8 cellular contexts compared by ENCODE assay signal in the genomic region with DNA sequence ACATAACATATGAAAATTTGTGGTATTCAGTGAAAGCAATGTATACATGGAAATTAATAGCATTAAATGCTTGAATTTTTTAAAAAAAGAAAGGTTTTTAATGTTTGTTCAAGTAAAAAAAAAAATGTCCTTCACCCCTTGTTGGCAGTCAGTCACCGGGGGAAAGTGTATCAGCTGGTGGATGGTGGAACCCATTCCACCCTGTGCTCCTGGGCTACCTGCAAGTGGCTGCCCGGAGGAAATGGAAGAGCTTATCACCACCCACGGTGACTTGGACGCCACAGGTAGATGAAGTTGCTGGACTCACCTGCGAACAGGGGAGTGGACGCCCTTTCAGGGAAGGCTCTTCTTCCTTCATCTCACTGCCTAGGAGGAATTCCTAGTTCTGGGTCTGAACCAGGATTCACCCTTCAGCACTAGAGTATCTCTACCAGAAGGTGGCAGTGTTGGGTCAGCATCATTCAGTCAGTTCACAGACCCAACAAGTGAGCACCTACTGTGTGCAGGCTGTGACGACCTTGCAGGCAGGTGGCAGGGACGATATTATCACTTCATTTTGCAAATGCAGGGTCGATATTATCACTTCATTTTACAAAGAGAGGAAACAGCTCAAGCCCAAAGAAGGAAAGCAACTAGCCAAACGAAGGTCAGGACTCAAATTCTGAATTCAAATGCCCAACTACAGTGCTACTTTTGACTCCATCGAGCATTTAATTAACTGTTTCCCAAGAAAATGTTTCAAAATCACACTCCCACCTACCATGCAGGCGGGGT. TPM values are rescaled to one million over a fixed set of nuclear protein-coding genes. Genes with fewer than 3 reads are reported as not detected.
A peak's percentile ranks its signal among the peaks of the same experiment; 100 is the strongest.
DNase-seq lines count a peak whose midpoint lies in the region; ATAC-seq and TF ChIP-seq lines count a peak whose summit lies in the region.

No MANE protein-coding gene starts in this region.

- no peaks in the 10 kb centered on the region for H3K9me3 Mint-ChIP-seq in effector memory CD8-positive, alpha-beta T cell

- whole genome bisulfite sequencing in upper lobe of left lung, 2 donors, result 27 to 39% methylated on average over 9 to 12 of the region's 12 CpGs

- peaks cover 14% of the 10 kb centered on the region for H3K27me3 ChIP-seq in MG63
- H3K27me3 ChIP-seq in upper lobe of left lung, result no peaks in the 10 kb centered on the region

- H3K27me3 Mint-ChIP-seq in effector memory CD8-positive, alpha-beta T cell, result peaks cover 53 to 72% of the 10 kb centered on the region in 2 donors

- DNase-seq in SIG-M5 treated with dmso at 0.1 percent for 504 hours (lab: John Stamatoyannopoulos, UW; ENCODE audit: unreplicated experiment), result peak; percentile 55
- DNase-seq in SIG-M5 (lab: John Stamatoyannopoulos, UW), result no peak
- DNase-seq in MG63, result peak; percentile 16
- DNase-seq in SW480 (ENCODE audit: low spot score), result peak; percentile 58
- DNase-seq in effector memory CD8-positive, alpha-beta T cell, result peak; percentile 17 to 25 (median 23)
- peak; percentile 58 to 70 for DNase-seq in lung microvascular endothelial cell (ENCODE audit: low read depth in 2 of 2)
- DNase-seq in upper lobe of left lung, result no peak

- peaks cover 5 to 13% of the 10 kb centered on the region in 2 donors for H3K4me1 Mint-ChIP-seq in effector memory CD8-positive, alpha-beta T cell (ENCODE audit: low read depth in 2 of 2)

- no peak overlapping the region for H3K4me3 Mint-ChIP-seq in effector memory CD8-positive, alpha-beta T cell

- H3K4me3 ChIP-seq in MG63, result no peak overlapping the region
- H3K4me3 ChIP-seq in upper lobe of left lung, result no peak overlapping the region

- H3K4me1 ChIP-seq in upper lobe of left lung, result peaks cover 19 to 26% (median 22%) of the 10 kb centered on the region in 4 donors

- no peak for TF ChIP-seq EP300 in upper lobe of left lung (IDR thresholded peaks at IDR 0.05)

- no peak for ATAC-seq in effector memory CD8-positive, alpha-beta T cell (replicated peaks)
- ATAC-seq in upper lobe of left lung (ENCODE audit: low FRiP score in 2 of 2) (peak; percentile 73 to 79), GM21619 (IDR thresholded peaks at IDR 0.05; ENCODE audit: unreplicated experiment) (no peak)

- no peaks in the 10 kb centered on the region for H3K36me3 Mint-ChIP-seq in effector memory CD8-positive, alpha-beta T cell (ENCODE audit: insufficient read depth)

- no peaks in the 10 kb centered on the region for H3K36me3 ChIP-seq in MG63
- H3K36me3 ChIP-seq in upper lobe of left lung, result no peaks in the 10 kb centered on the region

- H3K27ac ChIP-seq in upper lobe of left lung, result peak overlapping the region in 2 of 4 donors; percentile 23 to 45

- no peaks in the 10 kb centered on the region for H3K9me3 ChIP-seq in MG63
- no peaks in the 10 kb centered on the region for H3K9me3 ChIP-seq in upper lobe of left lung

- TF ChIP-seq CTCF in upper lobe of left lung (IDR thresholded peaks at IDR 0.05), result peak; percentile 73 to 89 (median 82)

- no peak for TF ChIP-seq POLR2A in upper lobe of left lung (IDR thresholded peaks at IDR 0.05)

- no peak overlapping the region for H3K27ac Mint-ChIP-seq in effector memory CD8-positive, alpha-beta T cell

RNA-seq across cellular contexts. Expression of a gene that starts 35.8 kb away (rescaled TPM):
- not detected in 2 replicates for total RNA-seq in MG63 (2014; rRNA removed; shearing (Covaris generic); ENCODE audit: low replicate concordance)
- total RNA-seq in lung microvascular endothelial cell (not detected in 2 replicates), upper lobe of left lung (not detected)

Comparison
In these comparisons a context has a peak if more than half of its experiments do, and no peak if none do; other contexts are left out.
1. DNase-seq: peak in SIG-M5 treated with dmso at 0.1 percent for 504 hours (single experiment), MG63 (single experiment), SW480 (single experiment), effector memory CD8-positive, alpha-beta T cell (3 of 3) and lung microvascular endothelial cell (2 of 2); none in SIG-M5 (single experiment) and upper lobe of left lung (0 of 2).
2. ATAC-seq: peak in upper lobe of left lung (2 of 2); none in effector memory CD8-positive, alpha-beta T cell (single experiment) and GM21619 (single experiment).